In genomic region chr14:30620178-30620577, GRCh38 we compare ENCODE assay signal across 8 cellular contexts. TPM values are rescaled to one million over a fixed set of nuclear protein-coding genes. Genes with fewer than 3 reads are reported as not detected.
DNase-seq lines count a peak whose midpoint lies in the region; ATAC-seq and TF ChIP-seq lines count a peak whose summit lies in the region.

No MANE protein-coding gene starts in this region.

- H3K9me3 Mint-ChIP-seq in CD4-positive, CD25-positive, alpha-beta regulatory T cell: no peaks in the 10 kb centered on the region
- no peaks in the 10 kb centered on the region for H3K9me3 Mint-ChIP-seq in Calu3 (ENCODE audit: low read depth, unreplicated experiment)

- ATAC-seq in CD4-positive, CD25-positive, alpha-beta regulatory T cell (ENCODE audit: low read depth in 2 of 2): no peak
- ATAC-seq in GM21367 (IDR thresholded peaks at IDR 0.05; ENCODE audit: unreplicated experiment) (peak; percentile 41), HG03575 (IDR thresholded peaks at IDR 0.05; ENCODE audit: extremely low read depth, insufficient number of reproducible peaks, low FRiP score, unreplicated experiment) (peak; percentile 67), mucosa of descending colon (no peak), esophagus mucosa (no peak)

- peak overlapping the region; percentile 52 to 82 (median 64) for H3K4me3 Mint-ChIP-seq in CD4-positive, CD25-positive, alpha-beta regulatory T cell
- no peak overlapping the region for H3K4me3 Mint-ChIP-seq in Calu3 (ENCODE audit: low read depth, unreplicated experiment)

- H3K4me1 Mint-ChIP-seq in CD4-positive, CD25-positive, alpha-beta regulatory T cell: peaks cover 19 to 38% (median 29%) of the 10 kb centered on the region in 4 donors
- H3K4me1 Mint-ChIP-seq in Calu3 (ENCODE audit: low read depth, unreplicated experiment): peaks cover 15% of the 10 kb centered on the region

- no peaks in the 10 kb centered on the region for H3K9me3 ChIP-seq in CD4-positive, CD25-positive, alpha-beta regulatory T cell (ENCODE audit: control insufficient read depth in 2 of 2, low read length in 2 of 2)
- H3K9me3 ChIP-seq in adipocyte (ENCODE audit: control insufficient read depth, low read length): no peaks in the 10 kb centered on the region
- no peaks in the 10 kb centered on the region for H3K9me3 ChIP-seq in mucosa of descending colon

- peaks cover 33% of the 10 kb centered on the region for H3K4me1 ChIP-seq in CD4-positive, CD25-positive, alpha-beta regulatory T cell (ENCODE audit: control insufficient read depth, insufficient read depth, low read length, poor library complexity, severe bottlenecking)
- H3K4me1 ChIP-seq in adipocyte (ENCODE audit: control insufficient read depth, insufficient read depth, low read length) (peaks cover 21% of the 10 kb centered on the region), mucosa of descending colon (ENCODE audit: low read depth) (peaks cover 16% of the 10 kb centered on the region)

- peak overlapping the region in 1 of 3 donors; percentile 21 for H3K27ac Mint-ChIP-seq in CD4-positive, CD25-positive, alpha-beta regulatory T cell
- no peak overlapping the region for H3K27ac Mint-ChIP-seq in Calu3 (ENCODE audit: unreplicated experiment)

- BruUV-seq in Calu3 (replicated peaks; lab: Mats Ljungman, UMichigan): no TSS peak

- TF ChIP-seq CTCF in mucosa of descending colon (IDR thresholded peaks at IDR 0.05) (no peak), Calu3 (IDR thresholded peaks at IDR 0.05; ENCODE audit: unreplicated experiment) (no peak)

- CTCF ChIA-PET in Calu3 (lab: Charles Lee): no interaction called here

- H3K27me3 Mint-ChIP-seq in CD4-positive, CD25-positive, alpha-beta regulatory T cell: no peaks in the 10 kb centered on the region
- H3K27me3 Mint-ChIP-seq in Calu3 (ENCODE audit: unreplicated experiment): no peaks in the 10 kb centered on the region

- H3K27me3 ChIP-seq in CD4-positive, CD25-positive, alpha-beta regulatory T cell (ENCODE audit: control insufficient read depth, insufficient read depth, low read length): no peaks in the 10 kb centered on the region
- H3K27me3 ChIP-seq in adipocyte (replicated peaks; ENCODE audit: control insufficient read depth, insufficient read depth, low read length): no peaks in the 10 kb centered on the region

- intact Hi-C loops in mucosa of descending colon (cut with DNase I, micrococcal nuclease) (no loop called here), Calu3 (cut with micrococcal nuclease; ENCODE audit: unreplicated experiment) (no loop called here)

- H3K27ac ChIP-seq in CD4-positive, CD25-positive, alpha-beta regulatory T cell (ENCODE audit: insufficient read depth, low read length, poor library complexity, severe bottlenecking): no peak overlapping the region

- H3K36me3 ChIP-seq in CD4-positive, CD25-positive, alpha-beta regulatory T cell (ENCODE audit: control insufficient read depth, insufficient read depth, low read length): peaks cover 15% of the 10 kb centered on the region
- peaks cover 5% of the 10 kb centered on the region for H3K36me3 ChIP-seq in adipocyte (ENCODE audit: control insufficient read depth, insufficient read depth, low read length, severe bottlenecking)
- no peaks in the 10 kb centered on the region for H3K36me3 ChIP-seq in mucosa of descending colon (ENCODE audit: low read depth)

- peak in 1 of 3 donors; percentile 34 for DNase-seq in CD4-positive, CD25-positive, alpha-beta regulatory T cell
- peak; percentile 49 for DNase-seq in adipocyte (ENCODE audit: low read depth)
- no peak for DNase-seq in mucosa of descending colon
- no peak for DNase-seq in Calu3
- DNase-seq in cerebellum (ENCODE audit: low spot score): no peak

- H3K4me3 ChIP-seq in CD4-positive, CD25-positive, alpha-beta regulatory T cell (ENCODE audit: low read depth, low read length): no peak overlapping the region
- H3K4me3 ChIP-seq in adipocyte (ENCODE audit: low read length): no peak overlapping the region
- no peak overlapping the region for H3K4me3 ChIP-seq in mucosa of descending colon

- H3K36me3 Mint-ChIP-seq in CD4-positive, CD25-positive, alpha-beta regulatory T cell: peaks cover 5% of the 10 kb centered on the region
- H3K36me3 Mint-ChIP-seq in Calu3 (ENCODE audit: insufficient read depth, unreplicated experiment): peaks cover 22% of the 10 kb centered on the region

- H3K9ac ChIP-seq in adipocyte (ENCODE audit: low read length): no peak overlapping the region

RNA-seq across cellular contexts. Expression of gene SCFD1, which starts 1.9 kb away (rescaled TPM):
- total RNA-seq in CD4-positive, CD25-positive, alpha-beta regulatory T cell: 86.6 TPM
- 10 to 100 TPM; 56.1 to 75.1 (median 62.4) TPM for polyA plus RNA-seq in CD4-positive, CD25-positive, alpha-beta regulatory T cell
- total RNA-seq in mucosa of descending colon (10 to 100 TPM; 55.4 to 79.3 (median 56.5) TPM), Calu3 (2022) (50.5 and 69.1 TPM in 2 replicates), esophagus mucosa (62.6 TPM), cerebellum (147 TPM)

Comparison
In these comparisons a context has a peak if more than half of its experiments do, and no peak if none do; other contexts are left out.
1. ATAC-seq: peak in GM21367 (single experiment) and HG03575 (single experiment); none in CD4-positive, CD25-positive, alpha-beta regulatory T cell (0 of 2), mucosa of descending colon (single experiment) and esophagus mucosa (single experiment).